Comparison of ENCODE assay signal across 34 cellular contexts in the genomic region with DNA sequence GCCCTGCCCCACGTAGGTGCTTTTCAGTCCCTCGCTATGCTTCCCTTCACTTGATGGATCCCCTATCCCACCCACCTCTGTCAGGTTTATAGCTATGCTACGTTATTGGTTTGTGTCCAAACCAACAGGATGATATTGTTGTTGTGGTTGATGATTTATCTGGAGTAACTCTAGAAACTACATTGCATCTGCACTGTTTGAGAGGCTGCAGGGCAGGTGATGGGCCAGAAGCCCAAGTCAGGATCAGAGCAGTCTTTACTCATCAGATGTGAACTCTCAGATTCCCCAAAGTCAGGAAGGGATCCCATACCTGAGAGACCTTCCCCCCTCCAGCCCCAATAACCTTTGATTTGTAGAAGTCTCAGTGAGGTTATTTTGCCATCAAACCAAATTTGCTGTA. TPM values are rescaled to one million over a fixed set of nuclear protein-coding genes. Genes with fewer than 3 reads are reported as not detected.
"Had no signal": no experiment of that assay in that cellular context is flagged by ENCODE, and none has a peak within 500 bp of the region (broad histone marks: within the 10 kb centered on the region; RNA-seq: fewer than 3 reads in every experiment).

No MANE protein-coding gene starts in this region.

- H3K27me3 ChIP-seq: neutrophil, right lobe of liver, sigmoid colon, thyroid gland, tibial nerve, upper lobe of left lung, vagina had no signal

- DNase-seq: naive thymus-derived CD4-positive, alpha-beta T cell; natural killer cell; nucleus accumbens; posterior cingulate gyrus; right cardiac atrium; right lobe of liver; sigmoid colon; small intestine; stimulated activated CD4-positive, alpha-beta T cell treated with anti-CD3 and anti-CD28 coated beads, Interleukin-15, amount 100 ng/mL, for 24 hours; stimulated activated CD4-positive, alpha-beta T cell treated with anti-CD3 and anti-CD28 coated beads, Interleukin-2, amount 100 ng/mL, for 24 hours; stimulated activated CD4-positive, alpha-beta T cell treated with anti-CD3 and anti-CD28 coated beads, Interleukin-2, amount 100 ng/mL, for 48 hours; stimulated activated CD4-positive, alpha-beta T cell treated with anti-CD3 and anti-CD28 coated beads, Interleukin-4, amount 100 ng/mL, for 24 hours; stimulated activated naive B cell treated with anti-CD40 and anti-IgM and Interleukin-4, amounts not matched to agents 10 μg/mL and 1 μg/mL and 100 μg/mL, for 72 hours; stimulated activated naive CD4-positive, alpha-beta T cell treated with Interleukin-2 at 50 U/mL for 16 hours; stomach; thyroid gland; trophoblast cell; upper lobe of left lung had no signal

- H3K4me1 ChIP-seq: parathyroid adenoma, sigmoid colon, stomach, thyroid gland, tibial nerve, upper lobe of left lung, vagina had no signal

- H3K27ac Mint-ChIP-seq: naive thymus-derived CD4-positive, alpha-beta T cell; natural killer cell; progenitor cell of endocrine pancreas; stimulated activated effector memory CD8-positive, alpha-beta T cell treated with anti-CD3 and anti-CD28 coated beads, Interleukin-12 subunit alpha, Interleukin-12 subunit beta, amount 100 ng/mL, for 72 hours; stimulated activated naive B cell treated with anti-CD40 and anti-IgM and Interleukin-4, amounts not matched to agents 10 μg/mL and 1 μg/mL and 100 μg/mL, for 72 hours; stimulated activated naive CD8-positive, alpha-beta T cell treated with anti-CD3 and anti-CD28 coated beads, Interleukin-15, Interleukin-2, amounts not matched to agents 100 ng/mL and 50 ng/mL, for 24 hours had no signal

- ATAC-seq: naive thymus-derived CD4-positive, alpha-beta T cell; natural killer cell; right cardiac atrium; right lobe of liver; stimulated activated effector memory CD8-positive, alpha-beta T cell treated with anti-CD3 and anti-CD28 coated beads, Interleukin-12 subunit alpha, Interleukin-12 subunit beta, amount 100 ng/mL, for 72 hours; stimulated activated naive B cell treated with anti-CD40 and anti-IgM and Interleukin-4, amounts not matched to agents 10 μg/mL and 1 μg/mL and 100 μg/mL, for 72 hours had no signal

- H2AFZ ChIP-seq: parathyroid adenoma had no signal

- H3K9ac ChIP-seq: parathyroid adenoma had no signal

- H3K27ac ChIP-seq: neutrophil, parathyroid adenoma, right lobe of liver, sigmoid colon, stomach, thoracic aorta, thyroid gland, tibial nerve, upper lobe of left lung, vagina had no signal

- H3K9me3 Mint-ChIP-seq: natural killer cell; nephron; neural crest cell; stimulated activated effector memory CD8-positive, alpha-beta T cell treated with anti-CD3 and anti-CD28 coated beads, Interleukin-12 subunit alpha, Interleukin-12 subunit beta, amount 100 ng/mL, for 72 hours; stimulated activated naive B cell treated with anti-CD40 and anti-IgM and Interleukin-4, amounts not matched to agents 10 μg/mL and 1 μg/mL and 100 μg/mL, for 72 hours; stimulated activated naive CD8-positive, alpha-beta T cell treated with anti-CD3 and anti-CD28 coated beads, Interleukin-15, Interleukin-2, amounts not matched to agents 100 ng/mL and 50 ng/mL, for 24 hours had no signal

- H3K4me3 Mint-ChIP-seq: naive thymus-derived CD4-positive, alpha-beta T cell; natural killer cell; nephron; neural crest cell; stimulated activated effector memory CD8-positive, alpha-beta T cell treated with anti-CD3 and anti-CD28 coated beads, Interleukin-12 subunit alpha, Interleukin-12 subunit beta, amount 100 ng/mL, for 72 hours; stimulated activated naive B cell treated with anti-CD40 and anti-IgM and Interleukin-4, amounts not matched to agents 10 μg/mL and 1 μg/mL and 100 μg/mL, for 72 hours; stimulated activated naive CD8-positive, alpha-beta T cell treated with anti-CD3 and anti-CD28 coated beads, Interleukin-15, Interleukin-2, amounts not matched to agents 100 ng/mL and 50 ng/mL, for 24 hours had no signal

- H3K9me3 ChIP-seq: neutrophil, right lobe of liver, sigmoid colon, stomach, thoracic aorta, thyroid gland, tibial nerve, upper lobe of left lung, vagina had no signal

- H3K27me3 Mint-ChIP-seq: naive thymus-derived CD4-positive, alpha-beta T cell; progenitor cell of endocrine pancreas; stimulated activated naive B cell treated with anti-CD40 and anti-IgM and Interleukin-4, amounts not matched to agents 10 μg/mL and 1 μg/mL and 100 μg/mL, for 72 hours; stimulated activated naive CD8-positive, alpha-beta T cell treated with anti-CD3 and anti-CD28 coated beads, Interleukin-15, Interleukin-2, amounts not matched to agents 100 ng/mL and 50 ng/mL, for 24 hours had no signal

- H3K36me3 ChIP-seq: neutrophil, right lobe of liver, sigmoid colon, stomach, thoracic aorta, thyroid gland, tibial nerve, upper lobe of left lung, vagina had no signal

- H3K4me1 Mint-ChIP-seq: naive thymus-derived CD4-positive, alpha-beta T cell; natural killer cell; stimulated activated effector memory CD8-positive, alpha-beta T cell treated with anti-CD3 and anti-CD28 coated beads, Interleukin-12 subunit alpha, Interleukin-12 subunit beta, amount 100 ng/mL, for 72 hours; stimulated activated naive B cell treated with anti-CD40 and anti-IgM and Interleukin-4, amounts not matched to agents 10 μg/mL and 1 μg/mL and 100 μg/mL, for 72 hours had no signal

- H3K79me2 ChIP-seq: parathyroid adenoma had no signal

- H3K4me3 ChIP-seq: right lobe of liver, sigmoid colon, stomach, thoracic aorta, thyroid gland, tibial nerve, upper lobe of left lung, vagina had no signal

- FAIRE-seq: small intestine, urothelium cell line had no signal

RNA-seq across cellular contexts. Expression of gene ARX, which starts 34.7 kb away (rescaled TPM):
- total RNA-seq: naive thymus-derived CD4-positive, alpha-beta T cell; natural killer cell; omental fat pad; osteocyte; pulmonary artery endothelial cell; right cardiac atrium; right lobe of liver; sigmoid colon; subcutaneous adipose tissue; thoracic aorta; tibial nerve; ureter; vagina had no signal
- polyA plus RNA-seq: naive thymus-derived CD4-positive, alpha-beta T cell; right cardiac atrium had no signal
